In genomic region chr5:9338796-9339195, GRCh38 we compare ENCODE assay signal across 13 cellular contexts.
DNase-seq lines count a peak whose midpoint lies in the region; ATAC-seq, FAIRE-seq and TF ChIP-seq lines count a peak whose summit lies in the region.
"Had no signal": no experiment of that assay in that cellular context is flagged by ENCODE, and none has a peak within 500 bp of the region (broad histone marks: within the 10 kb centered on the region; RNA-seq: fewer than 3 reads in every experiment).

No MANE protein-coding gene starts in this region.

- POLR2A ChIA-PET in endothelial cell of umbilical vein (lab: Charles Lee) = no interaction called here

- no peaks in the 10 kb centered on the region for H3K27me3 ChIP-seq in ACC112 (ENCODE audit: insufficient read depth, low read length)
- no peaks in the 10 kb centered on the region for H3K27me3 ChIP-seq in RWPE2 (ENCODE audit: insufficient read depth, poor library complexity, severe bottlenecking)
- H3K27me3 ChIP-seq in endothelial cell of umbilical vein (ENCODE audit: control insufficient read depth in 2 of 2, insufficient read depth in 2 of 2, low read length in 2 of 2) = no peaks in the 10 kb centered on the region
- H3K27me3 ChIP-seq in skeletal muscle satellite cell (ENCODE audit: control insufficient read depth, insufficient read depth, low read length) = no peaks in the 10 kb centered on the region

- H3K4me2 ChIP-seq in endothelial cell of umbilical vein (ENCODE audit: insufficient read depth, low read length) (no peak overlapping the region), skeletal muscle satellite cell (ENCODE audit: low read length) (peak overlapping the region; percentile 24)

- no peaks in the 10 kb centered on the region for H3K36me3 ChIP-seq in ACC112 (ENCODE audit: insufficient read depth, low read length)
- no peaks in the 10 kb centered on the region; the same call in 1 of the 2 replicates for H3K36me3 ChIP-seq in RWPE2 (ENCODE audit: low read depth)
- H3K36me3 ChIP-seq in endothelial cell of umbilical vein (ENCODE audit: control insufficient read depth in 2 of 2, extremely low read depth in 1 of 2, insufficient read depth in 2 of 2, low read length in 2 of 2) = no peaks in the 10 kb centered on the region
- H3K36me3 ChIP-seq in skeletal muscle satellite cell (ENCODE audit: insufficient read depth, low read length) = no peaks in the 10 kb centered on the region

- no TSS peak for BruUV-seq in endothelial cell of umbilical vein (replicated peaks; lab: Mats Ljungman, UMichigan)

- no peak overlapping the region for H3K4me3 ChIP-seq in ACC112 (ENCODE audit: low read depth, low read length)
- H3K4me3 ChIP-seq in RWPE2 (ENCODE audit: severe bottlenecking) = no peak overlapping the region
- H3K4me3 ChIP-seq in endothelial cell of umbilical vein (replicated peaks in 1 of 3; ENCODE audit: insufficient read depth in 1 of 3, low read depth in 1 of 3, low read length in 3 of 3) = no peak overlapping the region
- no peak overlapping the region for H3K4me3 ChIP-seq in skeletal muscle satellite cell (ENCODE audit: low read length)

- intact Hi-C loops in endothelial cell of umbilical vein (cut with micrococcal nuclease) = no loop called here
- intact Hi-C loops in left colon (cut with DNase I, micrococcal nuclease) = no loop called here

- H3K27ac ChIP-seq in ACC112 (ENCODE audit: low read depth, low read length) (no peak overlapping the region), RWPE2 (ENCODE audit: poor library complexity, severe bottlenecking) (peak overlapping the region; percentile 82), endothelial cell of umbilical vein (ENCODE audit: insufficient read depth, low read depth, low read length) (no peak overlapping the region)

- no peaks in the 10 kb centered on the region for H4K20me1 ChIP-seq in endothelial cell of umbilical vein (replicated peaks; ENCODE audit: control insufficient read depth, extremely low read depth, insufficient read depth, low read length)

- no peak overlapping the region for H3K9ac ChIP-seq in endothelial cell of umbilical vein (replicated peaks; ENCODE audit: extremely low read depth, insufficient read depth, low read length)
- H3K9ac ChIP-seq in skeletal muscle satellite cell (ENCODE audit: low read depth, low read length) = no peak overlapping the region

- H3K9me3 ChIP-seq in RWPE2 (ENCODE audit: severe bottlenecking) (no peaks in the 10 kb centered on the region), endothelial cell of umbilical vein (replicated peaks; ENCODE audit: control insufficient read depth, insufficient read depth, low read length) (no peaks in the 10 kb centered on the region), skeletal muscle satellite cell (replicated peaks; ENCODE audit: low read length) (no peaks in the 10 kb centered on the region)

- H3K4me1 ChIP-seq in ACC112 (ENCODE audit: control insufficient read depth, insufficient read depth, low read length, unreplicated experiment) (peaks cover 19% of the 10 kb centered on the region), RWPE2 (ENCODE audit: insufficient read depth, poor library complexity, severe bottlenecking) (peaks cover 38% of the 10 kb centered on the region), endothelial cell of umbilical vein (ENCODE audit: control insufficient read depth, extremely low read depth, insufficient read depth, low read length) (peaks cover 5% of the 10 kb centered on the region), skeletal muscle satellite cell (ENCODE audit: control insufficient read depth, insufficient read depth, low read length) (peaks cover 33% of the 10 kb centered on the region)

- DNase-seq in RWPE2 (ENCODE audit: low spot score) = no peak
- no peak for DNase-seq in endothelial cell of umbilical vein (ENCODE audit: low read depth, low spot score)
- no peak for DNase-seq in activated gamma-delta T cell treated with Interleukin-2 at 50 U/mL for 16 hours
- no peak for DNase-seq in left colon
- DNase-seq in NCI-H510A treated with DMSO at 0.1 percent for 48 hours (lab: John Stamatoyannopoulos, UW) = no peak
- DNase-seq: CD4-positive, alpha-beta T cell; KG1; NCI-H1105 treated with DMSO at 0.1 percent for 48 hours; NCI-H1694 treated with DMSO at 0.1 percent for 48 hours had no signal

- ATAC-seq in RWPE2 (ENCODE audit: low read depth) (no peak), left colon (no peak)
- ATAC-seq: Panc1 had no signal

- peak overlapping the region; percentile 74 for H2AFZ ChIP-seq in ACC112 (ENCODE audit: low read length, unreplicated experiment)
- no peak overlapping the region for H2AFZ ChIP-seq in endothelial cell of umbilical vein (ENCODE audit: low read depth, low read length)

- FAIRE-seq in endothelial cell of umbilical vein (lab: Jason Lieb, UNC) = no peak
- FAIRE-seq: A204.1 had no signal

- dilution Hi-C loops in endothelial cell of umbilical vein (cut with MboI; ENCODE audit: extremely low pct_ligation_motif_present, low sequenced_read_pairs) = no loop called here

- TF ChIP-seq CTCF in RWPE2 (IDR thresholded peaks at IDR 0.05; ENCODE audit: poor library complexity, severe bottlenecking) (no peak), endothelial cell of umbilical vein (IDR thresholded peaks at IDR 0.05; ENCODE audit: extremely low read depth in 1 of 2, insufficient read depth in 1 of 2, low read depth in 1 of 2, low read length in 2 of 2) (no peak)

- TF ChIP-seq POLR2A in endothelial cell of umbilical vein (IDR thresholded peaks at IDR 0.05; ENCODE audit: low read depth, low read length) = no peak

- H3K79me2 ChIP-seq in ACC112 (ENCODE audit: control insufficient read depth, insufficient read depth, low read length, unreplicated experiment) (no peaks in the 10 kb centered on the region), endothelial cell of umbilical vein (ENCODE audit: control insufficient read depth, insufficient read depth, low read length) (no peaks in the 10 kb centered on the region)

- no peaks in the 10 kb centered on the region for H3K9me1 ChIP-seq in endothelial cell of umbilical vein (replicated peaks; ENCODE audit: control insufficient read depth, extremely low read depth, insufficient read depth, low read length)

- CTCF ChIA-PET in endothelial cell of umbilical vein (lab: Charles Lee) = no interaction called here

TF ChIP-seq in endothelial cell of umbilical vein, 7 proteins besides CTCF, POLR2A, EP300 and RAD21:
- TF ChIP-seq POLR2AphosphoS5 (IDR thresholded peaks at IDR 0.05; ENCODE audit: insufficient read depth, low read depth, low read length) (no peak), GATA2 (IDR thresholded peaks at IDR 0.05; ENCODE audit: insufficient read depth, insufficient read length, low read depth, low read length) (no peak), FOS (IDR thresholded peaks at IDR 0.05; ENCODE audit: borderline replicate concordance, insufficient read depth, low read length) (peak; percentile 12), JUN (IDR thresholded peaks at IDR 0.05; ENCODE audit: borderline replicate concordance, insufficient read depth, insufficient read length, low read depth) (no peak), MAX (IDR thresholded peaks at IDR 0.05; ENCODE audit: insufficient read depth, insufficient read length) (no peak)
